In genomic region chr20:56945057-56945456, GRCh38 we compare ENCODE assay signal across 24 cellular contexts.
DNase-seq lines count a peak whose midpoint lies in the region; ATAC-seq, FAIRE-seq and TF ChIP-seq lines count a peak whose summit lies in the region.
"Had no signal": no experiment of that assay in that cellular context is flagged by ENCODE, and none has a peak within 500 bp of the region (broad histone marks: within the 10 kb centered on the region; RNA-seq: fewer than 3 reads in every experiment).

No MANE protein-coding gene starts in this region.

- no peaks in the 10 kb centered on the region for H3K36me3 ChIP-seq in bronchial epithelial cell (ENCODE audit: control insufficient read depth, insufficient read depth, low read length)
- H3K36me3 ChIP-seq: breast epithelium, SJSA1 had no signal

- TF ChIP-seq CTCF in NB4 (IDR thresholded peaks at IDR 0.05; ENCODE audit: low read depth, low read length) (no peak), bronchial epithelial cell (IDR thresholded peaks at IDR 0.05; ENCODE audit: insufficient read depth, low read length, severe bottlenecking) (peak; percentile 20)

- no peak overlapping the region for H3K4me3 ChIP-seq in NB4 (ENCODE audit: low read depth, low read length)
- H3K4me3 ChIP-seq in bronchial epithelial cell (ENCODE audit: low read depth, low read length): no peak overlapping the region
- H3K4me3 ChIP-seq: breast epithelium, SJSA1, skin epidermis had no signal

- FAIRE-seq in bronchial epithelial cell (lab: Jason Lieb, UNC): no peak

- no peaks in the 10 kb centered on the region for H3K36me3 Mint-ChIP-seq in effector memory CD8-positive, alpha-beta T cell (ENCODE audit: insufficient read depth)

- no peak overlapping the region for H3K27ac Mint-ChIP-seq in effector memory CD8-positive, alpha-beta T cell
- H3K27ac Mint-ChIP-seq: activated naive CD8-positive, alpha-beta T cell treated with anti-CD3 and anti-CD28 coated beads, Interleukin-2, amount 50 U/mL, for 24 hours; HFFc6; T-helper 17 cell had no signal

- no peaks in the 10 kb centered on the region for H3K9me3 Mint-ChIP-seq in effector memory CD8-positive, alpha-beta T cell
- H3K9me3 Mint-ChIP-seq: activated naive CD8-positive, alpha-beta T cell treated with anti-CD3 and anti-CD28 coated beads, Interleukin-2, amount 50 U/mL, for 24 hours; HFFc6; nephron had no signal

- TF ChIP-seq POLR2A in NB4 (IDR thresholded peaks at IDR 0.05; ENCODE audit: extremely low read depth, insufficient read length): no peak

- no peaks in the 10 kb centered on the region for H3K4me1 Mint-ChIP-seq in effector memory CD8-positive, alpha-beta T cell (ENCODE audit: low read depth in 2 of 2)
- H3K4me1 Mint-ChIP-seq: activated naive CD8-positive, alpha-beta T cell treated with anti-CD3 and anti-CD28 coated beads, Interleukin-2, amount 50 U/mL, for 24 hours; nephron; T-helper 17 cell had no signal

- no peak for ATAC-seq in HG03095 (IDR thresholded peaks at IDR 0.05; ENCODE audit: unreplicated experiment)
- ATAC-seq in effector memory CD8-positive, alpha-beta T cell (replicated peaks): no peak
- ATAC-seq in HG02642 (IDR thresholded peaks at IDR 0.05; ENCODE audit: poor library complexity, unreplicated experiment): no peak
- ATAC-seq: activated naive CD8-positive, alpha-beta T cell treated with anti-CD3 and anti-CD28 coated beads, Interleukin-2, amount 50 U/mL, for 24 hours; left lobe of liver; T-helper 17 cell had no signal

- peaks cover 3% of the 10 kb centered on the region for H3K27me3 ChIP-seq in bronchial epithelial cell (ENCODE audit: control insufficient read depth, insufficient read depth, low read length)
- H3K27me3 ChIP-seq: breast epithelium had no signal

- DNase-seq in Daoy (ENCODE audit: low read depth) (peak; percentile 24), NB4 (ENCODE audit: low read depth) (peak; percentile 27), bronchial epithelial cell (ENCODE audit: low read depth) (no peak), left kidney (ENCODE audit: low read depth, low spot score) (peak; percentile 49)
- no peak for DNase-seq in effector memory CD8-positive, alpha-beta T cell
- DNase-seq: activated CD4-positive, alpha-beta T cell treated with anti-CD3 and anti-CD28 coated beads, Interleukin-2, amount 50 U/mL, for 4 hours; activated CD8-positive, alpha-beta memory T cell treated with anti-CD3 and anti-CD28 coated beads, Interleukin-2, amount 50 U/mL, for 48 hours; activated effector memory CD4-positive, alpha-beta T cell treated with Interleukin-2 at 50 U/mL for 16 hours; activated naive CD8-positive, alpha-beta T cell treated with anti-CD3 and anti-CD28 coated beads, Interleukin-2, amount 50 U/mL, for 24 hours; HFFc6; IMR-90; midbrain; NCI-H1436 treated with DMSO at 0.1 percent for 48 hours; OCI-M1; stimulated activated CD4-positive, alpha-beta T cell treated with anti-CD3 and anti-CD28 coated beads, Interleukin-2, amount 100 ng/mL, for 48 hours; stimulated activated naive CD4-positive, alpha-beta T cell treated with Interleukin-2 at 50 U/mL for 16 hours; T-helper 17 cell had no signal

- no peak overlapping the region for H3K4me3 Mint-ChIP-seq in effector memory CD8-positive, alpha-beta T cell
- H3K4me3 Mint-ChIP-seq: activated naive CD8-positive, alpha-beta T cell treated with anti-CD3 and anti-CD28 coated beads, Interleukin-2, amount 50 U/mL, for 24 hours; HFFc6; nephron; T-helper 17 cell had no signal

- peaks cover 8 to 11% of the 10 kb centered on the region in 2 donors for H3K27me3 Mint-ChIP-seq in effector memory CD8-positive, alpha-beta T cell

Comparison
In these comparisons a context has a peak if more than half of its experiments do, and no peak if none do; other contexts are left out.
1. DNase-seq: peak in Daoy (single experiment), NB4 (single experiment) and left kidney (single experiment); none in bronchial epithelial cell (single experiment) and effector memory CD8-positive, alpha-beta T cell (0 of 3).